In the genomic region with DNA sequence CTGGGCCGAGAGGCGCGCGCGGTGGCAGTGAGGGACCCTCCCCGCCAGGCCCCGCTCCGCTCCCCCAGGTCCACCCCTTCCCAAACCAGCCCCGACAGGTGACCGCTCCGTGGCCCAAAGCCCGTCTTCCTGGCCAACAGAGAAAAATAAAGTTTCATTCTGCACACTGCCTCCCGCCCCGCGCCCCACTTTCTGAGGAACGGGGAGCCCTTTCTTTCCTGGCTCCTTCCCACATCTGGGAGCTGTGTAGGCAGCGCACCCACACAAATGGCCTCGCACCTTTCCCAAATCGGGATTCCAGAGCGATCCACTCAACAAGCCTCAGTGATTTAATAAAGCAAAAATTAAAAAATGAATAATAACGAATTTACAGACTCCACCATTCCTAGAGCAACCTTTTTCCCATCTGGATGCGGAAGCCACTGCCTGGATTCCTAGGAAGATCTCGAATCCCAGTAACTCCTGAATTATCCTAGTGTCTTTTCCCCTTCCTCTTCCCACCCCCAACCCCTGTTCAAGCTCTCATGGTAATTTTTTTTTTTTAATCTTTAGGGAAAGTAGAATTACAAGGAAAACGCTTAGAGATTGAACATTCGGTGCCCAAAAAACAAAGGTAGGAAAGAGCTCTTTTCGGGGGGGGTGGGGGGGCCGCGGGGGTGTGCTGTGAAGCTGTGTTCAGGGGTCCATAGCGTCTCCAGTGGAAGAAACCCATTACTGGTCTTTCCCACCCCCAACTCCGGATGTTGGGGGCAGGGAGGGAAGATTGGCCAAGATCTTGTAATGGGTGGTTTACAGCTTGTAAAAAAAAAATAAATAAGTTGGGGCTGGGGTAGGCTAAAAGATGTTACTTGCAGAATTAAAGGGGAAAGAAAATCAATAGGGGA, we compare ENCODE assay signal across 11 cellular contexts. TPM values are rescaled to one million over a fixed set of nuclear protein-coding genes. Genes with fewer than 3 reads are reported as not detected.
DNase-seq lines count a peak whose midpoint lies in the region; ATAC-seq, FAIRE-seq and TF ChIP-seq lines count a peak whose summit lies in the region.
"Had no signal": no experiment of that assay in that cellular context is flagged by ENCODE, and none has a peak within 500 bp of the region (broad histone marks: within the 10 kb centered on the region; RNA-seq: fewer than 3 reads in every experiment).

No MANE protein-coding gene starts in this region.

- H3K4me1 ChIP-seq in CD4-positive, alpha-beta memory T cell (ENCODE audit: insufficient read depth, low read length) = peaks cover 33% of the 10 kb centered on the region
- peaks cover 14% of the 10 kb centered on the region for H3K4me1 ChIP-seq in HUES6 (ENCODE audit: control insufficient read depth, insufficient read depth, low read length)
- no peaks in the 10 kb centered on the region for H3K4me1 ChIP-seq in adrenal gland (replicated peaks in 1 of 2)

- peaks cover 82% of the 10 kb centered on the region for H3K27me3 ChIP-seq in CD4-positive, alpha-beta memory T cell (ENCODE audit: insufficient read depth, low read length)
- H3K27me3 ChIP-seq in HUES6 (ENCODE audit: control insufficient read depth, insufficient read depth, low read length) (no peaks in the 10 kb centered on the region), adrenal gland (peaks cover 97% of the 10 kb centered on the region)

- no peak for ATAC-seq in naive B cell (ENCODE audit: low read depth in 2 of 2)

- POLR2A ChIA-PET in CD4-positive, alpha-beta memory T cell (lab: Charles Lee; ENCODE audit: partially characterized antibody) = no interaction called here

- H3K36me3 Mint-ChIP-seq in CD4-positive, alpha-beta memory T cell = no peaks in the 10 kb centered on the region
- H3K36me3 Mint-ChIP-seq in brain (no peaks in the 10 kb centered on the region), naive B cell (peaks cover 0 to 15% of the 10 kb centered on the region in 2 donors)

- TF ChIP-seq POLR2A in GM12892 (IDR thresholded peaks at IDR 0.05; ENCODE audit: low read depth, low read length) (no peak), adrenal gland (IDR thresholded peaks at IDR 0.05) (no peak)

- peaks cover 2 to 22% (median 10%) of the 10 kb centered on the region in 8 donors for H3K9me3 Mint-ChIP-seq in CD4-positive, alpha-beta memory T cell
- H3K9me3 Mint-ChIP-seq in brain (peaks cover 0 to 4% (median 0%) of the 10 kb centered on the region in 5 experiments), naive B cell (peaks cover 0 to 7% (median 0%) of the 10 kb centered on the region in 7 donors)

- no peaks in the 10 kb centered on the region for H3K9me3 ChIP-seq in CD4-positive, alpha-beta memory T cell (ENCODE audit: control insufficient read depth in 1 of 2, low read length in 2 of 2)
- H3K9me3 ChIP-seq in HUES6 (ENCODE audit: control insufficient read depth, insufficient read depth, low read depth, low read length) (no peaks in the 10 kb centered on the region), adrenal gland (replicated peaks in 1 of 3) (no peaks in the 10 kb centered on the region)
- H3K9me3 ChIP-seq: mucosa of descending colon had no signal

- H3K4me3 Mint-ChIP-seq in CD4-positive, alpha-beta memory T cell = peak overlapping the region; percentile 56 to 79 (median 72)
- peak overlapping the region; percentile 75 to 95 (median 87) for H3K4me3 Mint-ChIP-seq in brain
- H3K4me3 Mint-ChIP-seq in naive B cell = peak overlapping the region; percentile 76 to 90 (median 82)

- peak overlapping the region in 3 of 7 donors; percentile 52 to 77 (median 57) for H3K27ac Mint-ChIP-seq in CD4-positive, alpha-beta memory T cell
- H3K27ac Mint-ChIP-seq in brain (peak overlapping the region in 4 of 5 experiments; percentile 67 to 98 (median 98)), naive B cell (peak overlapping the region in 1 of 6 donors; percentile 93)

- no peak for FAIRE-seq in GM12892 (lab: Jason Lieb, UNC)
- FAIRE-seq: colon had no signal

- no peak overlapping the region for H3K4me3 ChIP-seq in CD4-positive, alpha-beta memory T cell (ENCODE audit: low read length in 2 of 2)
- H3K4me3 ChIP-seq in HUES6 (ENCODE audit: low read depth, low read length) = peak overlapping the region; percentile 99
- no peak overlapping the region for H3K4me3 ChIP-seq in adrenal gland
- H3K4me3 ChIP-seq: mucosa of descending colon had no signal

- intact Hi-C loops in CD4-positive, alpha-beta memory T cell (cut with micrococcal nuclease) = no loop called here
- intact Hi-C loops in adrenal gland (cut with DNase I) = no loop called here

- no peaks in the 10 kb centered on the region for H3K36me3 ChIP-seq in CD4-positive, alpha-beta memory T cell (ENCODE audit: insufficient read depth, low read length)
- H3K36me3 ChIP-seq in HUES6 (ENCODE audit: control insufficient read depth, insufficient read depth, low read length) (peaks cover 15% of the 10 kb centered on the region), adrenal gland (replicated peaks in 1 of 2) (no peaks in the 10 kb centered on the region)

- 18 to 28% (median 20%) methylated on average over 18 to 30 of the region's 30 CpGs for WGBS in adrenal gland, 4 donors

- H3K27ac ChIP-seq in CD4-positive, alpha-beta memory T cell (ENCODE audit: low read depth, low read length) = no peak overlapping the region
- H3K27ac ChIP-seq in HUES6 (ENCODE audit: low read depth, low read length) (peak overlapping the region; percentile 99), adrenal gland (no peak overlapping the region)

- CTCF ChIA-PET in CD4-positive, alpha-beta memory T cell (lab: Charles Lee; ENCODE audit: partially characterized antibody) = no interaction called here

- TF ChIP-seq CTCF in brain (conservative IDR thresholded peaks at IDR 0.05) (no peak), adrenal gland (IDR thresholded peaks at IDR 0.05) (no peak)

- peaks cover 9 to 41% (median 23%) of the 10 kb centered on the region in 4 donors for H3K4me1 Mint-ChIP-seq in CD4-positive, alpha-beta memory T cell
- H3K4me1 Mint-ChIP-seq in brain (peaks cover 67% of the 10 kb centered on the region), naive B cell (peaks cover 23 to 39% (median 36%) of the 10 kb centered on the region in 3 donors)

- peaks cover 66 to 77% of the 10 kb centered on the region in 2 donors for H3K27me3 Mint-ChIP-seq in CD4-positive, alpha-beta memory T cell
- H3K27me3 Mint-ChIP-seq in brain (peaks cover 39% of the 10 kb centered on the region), naive B cell (peaks cover 74 to 89% (median 84%) of the 10 kb centered on the region in 3 donors)

- peak in 1 of 5 donors; percentile 6 for DNase-seq in CD4-positive, alpha-beta memory T cell
- DNase-seq in naive B cell (no peak), GM12892 (ENCODE audit: insufficient read length) (no peak), NCI-H2227 treated with DMSO at 0.1 percent for 48 hours (lab: John Stamatoyannopoulos, UW) (no peak), cerebellar nuclear complex (lab: John Stamatoyannopoulos, UW) (no peak), adrenal gland (no peak)
- DNase-seq: mucosa of descending colon had no signal

- H3K9ac ChIP-seq in HUES6 (ENCODE audit: low read length) = peak overlapping the region; percentile 100

RNA-seq across cellular contexts. Expression of a gene that starts 1.6 kb away (rescaled TPM):
- not detected for total RNA-seq in CD4-positive, alpha-beta memory T cell
- polyA plus RNA-seq in CD4-positive, alpha-beta memory T cell = not detected
- not detected for polyA plus RNA-seq in brain (ENCODE audit: insufficient read depth, low read depth, low replicate concordance)
- not detected for polyA plus RNA-seq in naive B cell (ENCODE audit: low read depth in 6 of 6)
- 0.74 TPM for polyA plus RNA-seq in GM12892 (2012; ENCODE audit: missing spikeins)
- 1 to 10 TPM in 1 of 8 donors, under 1 TPM in 4, not detected in 3; under 0.01 to 1.5 (median 0.32) TPM for total RNA-seq in adrenal gland
- under 1 TPM in 2 of 3 donors, not detected in 1; under 0.01 to 0.02 TPM for polyA plus RNA-seq in adrenal gland

RNA-seq across cellular contexts. Expression of a gene that starts 30.4 kb away (rescaled TPM):
- total RNA-seq in CD4-positive, alpha-beta memory T cell = not detected
- polyA plus RNA-seq in CD4-positive, alpha-beta memory T cell = not detected
- not detected for polyA plus RNA-seq in brain (ENCODE audit: insufficient read depth, low read depth, low replicate concordance)
- not detected for polyA plus RNA-seq in naive B cell (ENCODE audit: low read depth in 6 of 6)
- polyA plus RNA-seq in GM12892 (2012; ENCODE audit: missing spikeins) = not detected
- total RNA-seq in adrenal gland = under 1 TPM in 1 of 8 donors, not detected in 7; 0.35 TPM
- polyA plus RNA-seq in adrenal gland = under 1 TPM in 1 of 3 donors, not detected in 2; 0.97 TPM
- total RNA-seq: mucosa of descending colon; T-helper 2 cell treated with Interferon-gamma antibody and Interleukin-4, amounts not matched to agents 100 ng/mL and 5 ng/mL, for 36 hours had no signal

RNA-seq across cellular contexts. Expression of a gene that starts 54.2 kb away (rescaled TPM):
- total RNA-seq in CD4-positive, alpha-beta memory T cell = 10 to 100 TPM; 55.6 to 59.4 TPM
- polyA plus RNA-seq in CD4-positive, alpha-beta memory T cell = 100 to 1,000 TPM; 106 to 115 TPM
- polyA plus RNA-seq in brain (ENCODE audit: insufficient read depth, low read depth, low replicate concordance) (140 TPM), naive B cell (ENCODE audit: low read depth in 6 of 6) (100 to 1,000 TPM in 4 of 6 donors, 10 to 100 TPM in 2; 92.4 to 140 (median 108) TPM), adrenal gland (100 to 1,000 TPM in 2 of 3 donors, 10 to 100 TPM in 1; 98.8 to 160 (median 142) TPM)
- 75.4 TPM for polyA plus RNA-seq in GM12892 (2012; ENCODE audit: missing spikeins)
- total RNA-seq in adrenal gland = 100 to 1,000 TPM in 4 of 8 donors, 10 to 100 TPM in 4; 52.0 to 133 (median 102) TPM
